In genomic region chr17:81906476-81907218, GRCh38 we compare ENCODE assay signal across 1 cellular context.
TF ChIP-seq lines count a peak whose summit lies in the region.

No MANE protein-coding gene starts in this region.

TF ChIP-seq in HepG2, 621 proteins besides CTCF, POLR2A, EP300 and RAD21 (continued from another document):
- TF ChIP-seq, protein P1, sequence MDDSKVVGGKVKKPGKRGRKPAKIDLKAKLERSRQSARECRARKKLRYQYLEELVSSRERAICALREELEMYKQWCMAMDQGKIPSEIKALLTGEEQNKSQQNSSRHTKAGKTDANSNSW (CRISPR knock-in tag; IDR thresholded peaks at IDR 0.05; ENCODE audit: borderline replicate concordance), result no peak
- TF ChIP-seq SRSF1 (optimal IDR thresholded peaks at IDR 0.05; ENCODE audit: low read depth, low read length), result no peak
